In genomic region chr1:42267904-42268303, GRCh38 we compare ENCODE assay signal across 19 cellular contexts.
DNase-seq lines count a peak whose midpoint lies in the region; ATAC-seq and TF ChIP-seq lines count a peak whose summit lies in the region.
"Had no signal": no experiment of that assay in that cellular context is flagged by ENCODE, and none has a peak within 500 bp of the region (broad histone marks: within the 10 kb centered on the region; RNA-seq: fewer than 3 reads in every experiment).

No MANE protein-coding gene starts in this region.

- peak overlapping the region; percentile 77; the same call in 1 of the 2 replicates for H3K4me2 ChIP-seq in PC-9
- H3K4me2 ChIP-seq in Karpas-422 (ENCODE audit: low read depth, low read length, poor library complexity, severe bottlenecking) = no peak overlapping the region
- H3K4me2 ChIP-seq: BLaER1 treated with 17β-estradiol and CSF1 and Interleukin-3, amounts not matched to agents 10 nM and 100 nM had no signal

- H3K9me2 ChIP-seq in PC-9 (ENCODE audit: insufficient read depth) (peaks cover under 1% of the 10 kb centered on the region; the same call in 1 of the 2 replicates), Karpas-422 (replicated peaks; ENCODE audit: insufficient read depth, low read length) (no peaks in the 10 kb centered on the region)

- peaks cover 95% of the 10 kb centered on the region for H3K79me2 ChIP-seq in PC-9 (ENCODE audit: low read depth)
- peaks cover 100% of the 10 kb centered on the region for H3K79me2 ChIP-seq in Karpas-422 (ENCODE audit: low read length)

- H3F3A ChIP-seq in PC-9 (ENCODE audit: insufficient read depth, low read depth) = peaks cover 29% of the 10 kb centered on the region

- H3K27me3 ChIP-seq in CD4-positive, alpha-beta T cell (ENCODE audit: control insufficient read depth, insufficient read depth, low read length) = no peaks in the 10 kb centered on the region
- H3K27me3 ChIP-seq in PC-9 (ENCODE audit: insufficient read depth, low read depth) (no peaks in the 10 kb centered on the region), endodermal cell (ENCODE audit: control insufficient read depth, insufficient read depth, low read length, poor library complexity, severe bottlenecking) (no peaks in the 10 kb centered on the region), Karpas-422 (ENCODE audit: low read length) (no peaks in the 10 kb centered on the region)
- H3K27me3 ChIP-seq: BLaER1 treated with 17β-estradiol and CSF1 and Interleukin-3, amounts not matched to agents 10 nM and 100 nM had no signal

- H3K9me3 Mint-ChIP-seq in CD4-positive, alpha-beta T cell = no peaks in the 10 kb centered on the region
- no peaks in the 10 kb centered on the region for H3K9me3 Mint-ChIP-seq in endodermal cell
- no peaks in the 10 kb centered on the region for H3K9me3 Mint-ChIP-seq in naive thymus-derived CD8-positive, alpha-beta T cell
- no peaks in the 10 kb centered on the region for H3K9me3 Mint-ChIP-seq in stimulated activated memory B cell treated with anti-CD40 and anti-IgM and Interleukin-4, amounts not matched to agents 10 μg/mL and 1 μg/mL and 100 μg/mL, for 72 hours
- H3K9me3 Mint-ChIP-seq: CD4-positive, CD25-positive, alpha-beta regulatory T cell; H9; HFFc6 had no signal

- DNase-seq in CD4-positive, alpha-beta T cell = no peak
- DNase-seq in PC-9 (no peak), endodermal cell (no peak), NCI-H1436 treated with DMSO at 0.1 percent for 48 hours (lab: John Stamatoyannopoulos, UW) (no peak), Karpas-422 (no peak)
- DNase-seq in naive thymus-derived CD8-positive, alpha-beta T cell = no peak
- DNase-seq: ACHN; CD4-positive, CD25-positive, alpha-beta regulatory T cell; COR-L47; DMS153; DMS79 treated with DMSO at 0.1 percent for 48 hours; EL; GOT3; H9; HFFc6 had no signal

- no peaks in the 10 kb centered on the region for H3K27me3 Mint-ChIP-seq in CD4-positive, alpha-beta T cell
- H3K27me3 Mint-ChIP-seq in endodermal cell (ENCODE audit: insufficient read depth) = no peaks in the 10 kb centered on the region
- no peaks in the 10 kb centered on the region for H3K27me3 Mint-ChIP-seq in naive thymus-derived CD8-positive, alpha-beta T cell
- no peaks in the 10 kb centered on the region for H3K27me3 Mint-ChIP-seq in stimulated activated memory B cell treated with anti-CD40 and anti-IgM and Interleukin-4, amounts not matched to agents 10 μg/mL and 1 μg/mL and 100 μg/mL, for 72 hours
- H3K27me3 Mint-ChIP-seq: CD4-positive, CD25-positive, alpha-beta regulatory T cell had no signal

- no TSS peak for BruUV-seq in PC-9 (replicated peaks; lab: Mats Ljungman, UMichigan)

- H3K4me1 ChIP-seq in PC-9 (replicated peaks; ENCODE audit: insufficient read depth) (peaks cover 35% of the 10 kb centered on the region), endodermal cell (ENCODE audit: control insufficient read depth, insufficient read depth, low read length) (peaks cover 5% of the 10 kb centered on the region), Karpas-422 (ENCODE audit: low read length) (peaks cover 38% of the 10 kb centered on the region)

- H3K4me3 ChIP-seq in PC-9 (no peak overlapping the region), endodermal cell (ENCODE audit: low read length) (no peak overlapping the region), Karpas-422 (ENCODE audit: low read length) (no peak overlapping the region)
- H3K4me3 ChIP-seq: BLaER1 treated with 17β-estradiol and CSF1 and Interleukin-3, amounts not matched to agents 10 nM and 100 nM had no signal

- H3K36me3 Mint-ChIP-seq in CD4-positive, alpha-beta T cell (ENCODE audit: low read depth) = peaks cover 64% of the 10 kb centered on the region
- H3K36me3 Mint-ChIP-seq in endodermal cell (ENCODE audit: low read depth) = peaks cover 29% of the 10 kb centered on the region
- H3K36me3 Mint-ChIP-seq in naive thymus-derived CD8-positive, alpha-beta T cell = peaks cover 7 to 57% (median 9%) of the 10 kb centered on the region in 3 donors
- H3K36me3 Mint-ChIP-seq in stimulated activated memory B cell treated with anti-CD40 and anti-IgM and Interleukin-4, amounts not matched to agents 10 μg/mL and 1 μg/mL and 100 μg/mL, for 72 hours = peaks cover 43% of the 10 kb centered on the region

- peaks cover 80% of the 10 kb centered on the region for H3K4me1 Mint-ChIP-seq in CD4-positive, alpha-beta T cell (ENCODE audit: low read depth)
- peaks cover 34% of the 10 kb centered on the region for H3K4me1 Mint-ChIP-seq in endodermal cell
- H3K4me1 Mint-ChIP-seq in naive thymus-derived CD8-positive, alpha-beta T cell = peaks cover 47 to 78% (median 72%) of the 10 kb centered on the region in 4 donors
- H3K4me1 Mint-ChIP-seq in stimulated activated memory B cell treated with anti-CD40 and anti-IgM and Interleukin-4, amounts not matched to agents 10 μg/mL and 1 μg/mL and 100 μg/mL, for 72 hours = peaks cover 57% of the 10 kb centered on the region

- H3K9ac ChIP-seq in endodermal cell (ENCODE audit: extremely low read depth, low read length, poor library complexity, severe bottlenecking) (no peak overlapping the region), Karpas-422 (ENCODE audit: low read length) (no peak overlapping the region)
- H3K9ac ChIP-seq: BLaER1 treated with 17β-estradiol and CSF1 and Interleukin-3, amounts not matched to agents 10 nM and 100 nM had no signal

- H2AFZ ChIP-seq in PC-9 (no peak overlapping the region), Karpas-422 (ENCODE audit: low read length) (no peak overlapping the region)

- ATAC-seq in CD4-positive, alpha-beta T cell (ENCODE audit: poor library complexity) = no peak
- no peak for ATAC-seq in naive thymus-derived CD8-positive, alpha-beta T cell
- ATAC-seq in GM21360 (IDR thresholded peaks at IDR 0.05; ENCODE audit: unreplicated experiment) = no peak
- ATAC-seq in stimulated activated memory B cell treated with anti-CD40 and anti-IgM and Interleukin-4, amounts not matched to agents 10 μg/mL and 1 μg/mL and 100 μg/mL, for 72 hours = no peak
- ATAC-seq: HepG2 had no signal

- H3K4me3 Mint-ChIP-seq in CD4-positive, alpha-beta T cell = no peak overlapping the region
- H3K4me3 Mint-ChIP-seq in endodermal cell = no peak overlapping the region
- H3K4me3 Mint-ChIP-seq in naive thymus-derived CD8-positive, alpha-beta T cell = peak overlapping the region in 3 of 10 donors; percentile 4 to 36 (median 14)
- no peak overlapping the region for H3K4me3 Mint-ChIP-seq in stimulated activated memory B cell treated with anti-CD40 and anti-IgM and Interleukin-4, amounts not matched to agents 10 μg/mL and 1 μg/mL and 100 μg/mL, for 72 hours
- H3K4me3 Mint-ChIP-seq: H9, HFFc6 had no signal

- H3K36me3 ChIP-seq in PC-9 (ENCODE audit: low read depth) (peaks cover 26% of the 10 kb centered on the region), endodermal cell (ENCODE audit: control insufficient read depth, insufficient read depth, low read length) (peaks cover 35% of the 10 kb centered on the region), Karpas-422 (ENCODE audit: insufficient read depth, low read length) (no peaks in the 10 kb centered on the region; the same call in 1 of the 2 replicates)

- TF ChIP-seq CTCF in CD4-positive, alpha-beta T cell (IDR thresholded peaks at IDR 0.05) = no peak
- TF ChIP-seq CTCF in PC-9 (conservative IDR thresholded peaks at IDR 0.05) = no peak
- no peak for TF ChIP-seq CTCF in endodermal cell (conservative IDR thresholded peaks at IDR 0.05)

- H4K20me1 ChIP-seq in PC-9 (ENCODE audit: insufficient read depth) (no peaks in the 10 kb centered on the region), Karpas-422 (ENCODE audit: insufficient read depth, low read depth, low read length) (peaks cover 33% of the 10 kb centered on the region)

- H3K27ac Mint-ChIP-seq in CD4-positive, alpha-beta T cell = peak overlapping the region; percentile 29
- peak overlapping the region; percentile 57 for H3K27ac Mint-ChIP-seq in endodermal cell
- peak overlapping the region in 6 of 10 donors; percentile 9 to 80 (median 30) for H3K27ac Mint-ChIP-seq in naive thymus-derived CD8-positive, alpha-beta T cell
- no peak overlapping the region for H3K27ac Mint-ChIP-seq in stimulated activated memory B cell treated with anti-CD40 and anti-IgM and Interleukin-4, amounts not matched to agents 10 μg/mL and 1 μg/mL and 100 μg/mL, for 72 hours
- H3K27ac Mint-ChIP-seq: HFFc6 had no signal

- H3K27ac ChIP-seq in CD4-positive, alpha-beta T cell (ENCODE audit: low read depth, low read length) = no peak overlapping the region
- H3K27ac ChIP-seq in PC-9 (no peak overlapping the region), endodermal cell (ENCODE audit: low read depth, low read length) (no peak overlapping the region), Karpas-422 (ENCODE audit: low read length) (no peak overlapping the region)
- H3K27ac ChIP-seq: BLaER1 treated with 17β-estradiol and CSF1 and Interleukin-3, amounts not matched to agents 10 nM and 100 nM had no signal

- intact Hi-C loops in CD4-positive, alpha-beta T cell (cut with DNase I, micrococcal nuclease) = no loop called here
- intact Hi-C loops in PC-9 (cut with micrococcal nuclease; ENCODE audit: unreplicated experiment) = loop anchor here (2.0 to 5.0 kb wide), 2 partner anchors 45 to 64 kb away; no protein-coding TSS in a partner anchor

- H3K9me3 ChIP-seq in CD4-positive, alpha-beta T cell (ENCODE audit: control insufficient read depth, low read length) = no peaks in the 10 kb centered on the region
- peaks cover 4% of the 10 kb centered on the region; the same call in 1 of the 2 replicates for H3K9me3 ChIP-seq in PC-9 (ENCODE audit: insufficient read depth, low read depth)
- no peaks in the 10 kb centered on the region for H3K9me3 ChIP-seq in endodermal cell (ENCODE audit: control insufficient read depth, low read length)
- H3K9me3 ChIP-seq in Karpas-422 (ENCODE audit: low read length) = no peaks in the 10 kb centered on the region

- POLR2A ChIA-PET in CD4-positive, alpha-beta T cell (lab: Charles Lee) = no interaction called here
- POLR2A ChIA-PET in PC-9 (lab: Charles Lee; ENCODE audit: unreplicated experiment) = no interaction called here
- POLR2A ChIA-PET in naive thymus-derived CD8-positive, alpha-beta T cell (lab: Charles Lee) = no interaction called here

- CTCF ChIA-PET in CD4-positive, alpha-beta T cell (lab: Charles Lee) = no interaction called here
- CTCF ChIA-PET in PC-9 (lab: Charles Lee) = no interaction called here
